Comparison of ENCODE assay signal across 8 cellular contexts in genomic region chr2:63055510-63056308, GRCh38. TPM values are rescaled to one million over a fixed set of nuclear protein-coding genes. Genes with fewer than 3 reads are reported as not detected.
DNase-seq lines count a peak whose midpoint lies in the region; ATAC-seq lines count a peak whose summit lies in the region.

No MANE protein-coding gene starts in this region.

- peaks cover 84% of the 10 kb centered on the region for H3K27me3 Mint-ChIP-seq in T-helper 2 cell treated with Interferon-gamma antibody and Interleukin-4, amounts not matched to agents 5 μg/mL and 100 μg/mL, for 36 hours (ENCODE audit: low read depth)
- peaks cover 84% of the 10 kb centered on the region for H3K27me3 Mint-ChIP-seq in activated T-cell treated with anti-CD3 and anti-CD28 coated beads, Interleukin-2, amount 50 U/mL, for 72 hours (ENCODE audit: low read depth)

- H3K4me1 Mint-ChIP-seq in T-helper 2 cell treated with Interferon-gamma antibody and Interleukin-4, amounts not matched to agents 5 μg/mL and 100 μg/mL, for 36 hours (ENCODE audit: low read depth), result peaks cover 45% of the 10 kb centered on the region
- peaks cover 77% of the 10 kb centered on the region for H3K4me1 Mint-ChIP-seq in activated T-cell treated with anti-CD3 and anti-CD28 coated beads, Interleukin-2, amount 50 U/mL, for 72 hours (ENCODE audit: low read depth)

- H3K36me3 Mint-ChIP-seq in T-helper 2 cell treated with Interferon-gamma antibody and Interleukin-4, amounts not matched to agents 5 μg/mL and 100 μg/mL, for 36 hours (ENCODE audit: low read depth), result peaks cover 4% of the 10 kb centered on the region
- H3K36me3 Mint-ChIP-seq in activated T-cell treated with anti-CD3 and anti-CD28 coated beads, Interleukin-2, amount 50 U/mL, for 72 hours (ENCODE audit: insufficient read depth in 2 of 2), result peaks cover 1 to 2% of the 10 kb centered on the region in 2 donors

- peak overlapping the region; percentile 43 for H3K4me3 Mint-ChIP-seq in T-helper 2 cell treated with Interferon-gamma antibody and Interleukin-4, amounts not matched to agents 5 μg/mL and 100 μg/mL, for 36 hours
- peak overlapping the region; percentile 63 to 85 for H3K4me3 Mint-ChIP-seq in activated T-cell treated with anti-CD3 and anti-CD28 coated beads, Interleukin-2, amount 50 U/mL, for 72 hours

- H3K9me3 Mint-ChIP-seq in T-helper 2 cell treated with Interferon-gamma antibody and Interleukin-4, amounts not matched to agents 5 μg/mL and 100 μg/mL, for 36 hours, result no peaks in the 10 kb centered on the region
- H3K9me3 Mint-ChIP-seq in activated T-cell treated with anti-CD3 and anti-CD28 coated beads, Interleukin-2, amount 50 U/mL, for 72 hours, result no peaks in the 10 kb centered on the region

- peak in 1 of 2 donors; percentile 10 for ATAC-seq in activated T-cell treated with anti-CD3 and anti-CD28 coated beads, Interleukin-2, amount 50 U/mL, for 72 hours (replicated peaks in 1 of 2)

- H3K27ac Mint-ChIP-seq in T-helper 2 cell treated with Interferon-gamma antibody and Interleukin-4, amounts not matched to agents 5 μg/mL and 100 μg/mL, for 36 hours, result peak overlapping the region; percentile 22
- H3K27ac Mint-ChIP-seq in activated T-cell treated with anti-CD3 and anti-CD28 coated beads, Interleukin-2, amount 50 U/mL, for 72 hours, result no peak overlapping the region

- in situ Hi-C loops in KBM-7 (cut with MboI; ENCODE audit: low pct_unique_long_range_greater_than_20kb, low sequenced_read_pairs), result no loop called here

- no peak for DNase-seq in T-helper 2 cell treated with Interferon-gamma antibody and Interleukin-4, amounts not matched to agents 5 μg/mL and 100 μg/mL, for 36 hours (ENCODE audit: low spot score)
- DNase-seq in T-helper 2 cell (no peak), iris pigment epithelial cell (ENCODE audit: low read depth) (peak; percentile 10), HK-2 (ENCODE audit: unreplicated experiment) (no peak), DMS114 treated with DMSO at 0.1 percent for 48 hours (lab: John Stamatoyannopoulos, UW; ENCODE audit: unreplicated experiment) (no peak), KBM-7 (no peak)
- DNase-seq in activated T-cell treated with anti-CD3 and anti-CD28 coated beads, Interleukin-2, amount 50 U/mL, for 72 hours, result peak; percentile 22 to 42
- peak; percentile 37 for DNase-seq in stimulated activated CD8-positive, alpha-beta memory T cell treated with anti-CD3 and anti-CD28 coated beads, Interleukin-4, amount 100 ng/mL, for 48 hours

RNA-seq across cellular contexts. Expression of gene OTX1, which starts 5.1 kb away (rescaled TPM):
- total RNA-seq in activated T-cell treated with anti-CD3 and anti-CD28 coated beads, Interleukin-2, amount 50 U/mL, for 72 hours, result under 1 TPM in 1 of 2 donors, not detected in 1; 0.07 TPM

Comparison
In these comparisons a context has a peak if more than half of its experiments do, and no peak if none do; other contexts are left out.
1. DNase-seq: peak in activated T-cell treated with anti-CD3 and anti-CD28 coated beads, Interleukin-2, amount 50 U/mL, for 72 hours (2 of 2), iris pigment epithelial cell (single experiment) and stimulated activated CD8-positive, alpha-beta memory T cell treated with anti-CD3 and anti-CD28 coated beads, Interleukin-4, amount 100 ng/mL, for 48 hours (single experiment); none in T-helper 2 cell treated with Interferon-gamma antibody and Interleukin-4, amounts not matched to agents 5 μg/mL and 100 μg/mL, for 36 hours (single experiment), T-helper 2 cell (0 of 5), HK-2 (single experiment), DMS114 treated with DMSO at 0.1 percent for 48 hours (single experiment) and KBM-7 (single experiment).